2 cellular contexts compared by ENCODE assay signal in the genomic region with DNA sequence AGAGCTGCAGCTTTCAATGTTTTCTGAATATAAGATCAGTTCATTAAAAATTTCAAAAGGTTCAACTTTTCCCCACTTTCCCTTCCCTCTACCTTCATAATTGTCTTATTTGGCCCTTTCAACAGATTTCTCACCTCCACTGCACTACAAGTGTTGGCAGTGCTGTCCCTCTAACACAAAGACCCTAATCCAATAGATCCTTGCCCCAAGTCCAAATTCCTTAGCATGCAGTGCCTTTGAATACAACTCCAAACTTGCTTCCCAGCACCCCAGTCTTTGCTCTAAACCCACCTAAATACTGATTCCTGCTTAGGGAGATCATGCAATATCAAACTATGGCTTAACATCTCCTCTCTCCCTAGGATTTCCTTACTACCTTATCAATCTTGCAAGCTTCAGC.
TF ChIP-seq lines count a peak whose summit lies in the region.

No MANE protein-coding gene starts in this region.

TF ChIP-seq in K562, 482 proteins besides CTCF, POLR2A, EP300 and RAD21 (continued from another document):
- TF ChIP-seq, protein P1, sequence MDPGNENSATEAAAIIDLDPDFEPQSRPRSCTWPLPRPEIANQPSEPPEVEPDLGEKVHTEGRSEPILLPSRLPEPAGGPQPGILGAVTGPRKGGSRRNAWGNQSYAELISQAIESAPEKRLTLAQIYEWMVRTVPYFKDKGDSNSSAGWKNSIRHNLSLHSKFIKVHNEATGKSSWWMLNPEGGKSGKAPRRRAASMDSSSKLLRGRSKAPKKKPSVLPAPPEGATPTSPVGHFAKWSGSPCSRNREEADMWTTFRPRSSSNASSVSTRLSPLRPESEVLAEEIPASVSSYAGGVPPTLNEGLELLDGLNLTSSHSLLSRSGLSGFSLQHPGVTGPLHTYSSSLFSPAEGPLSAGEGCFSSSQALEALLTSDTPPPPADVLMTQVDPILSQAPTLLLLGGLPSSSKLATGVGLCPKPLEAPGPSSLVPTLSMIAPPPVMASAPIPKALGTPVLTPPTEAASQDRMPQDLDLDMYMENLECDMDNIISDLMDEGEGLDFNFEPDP (CRISPR knock-in tag; IDR thresholded peaks at IDR 0.05) = no peak
- no peak for TF ChIP-seq SRSF3 (IDR thresholded peaks at IDR 0.05; ENCODE audit: insufficient read depth, low read length)
- TF ChIP-seq, protein P2, sequence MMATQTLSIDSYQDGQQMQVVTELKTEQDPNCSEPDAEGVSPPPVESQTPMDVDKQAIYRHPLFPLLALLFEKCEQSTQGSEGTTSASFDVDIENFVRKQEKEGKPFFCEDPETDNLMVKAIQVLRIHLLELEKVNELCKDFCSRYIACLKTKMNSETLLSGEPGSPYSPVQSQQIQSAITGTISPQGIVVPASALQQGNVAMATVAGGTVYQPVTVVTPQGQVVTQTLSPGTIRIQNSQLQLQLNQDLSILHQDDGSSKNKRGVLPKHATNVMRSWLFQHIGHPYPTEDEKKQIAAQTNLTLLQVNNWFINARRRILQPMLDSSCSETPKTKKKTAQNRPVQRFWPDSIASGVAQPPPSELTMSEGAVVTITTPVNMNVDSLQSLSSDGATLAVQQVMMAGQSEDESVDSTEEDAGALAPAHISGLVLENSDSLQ (IDR thresholded peaks at IDR 0.05) = no peak
- no peak for TF ChIP-seq TAF1 (IDR thresholded peaks at IDR 0.05; ENCODE audit: control insufficient read depth, extremely low read depth, insufficient read depth, low read length, severe bottlenecking)
- no peak for TF ChIP-seq ZBTB34 (CRISPR knock-in tag; IDR thresholded peaks at IDR 0.05)
- TF ChIP-seq TRIM25 (IDR thresholded peaks at IDR 0.05; ENCODE audit: borderline replicate concordance) = no peak
- no peak for TF ChIP-seq ARHGAP35 (IDR thresholded peaks at IDR 0.05; ENCODE audit: partially characterized antibody)

TF ChIP-seq in liver, 16 proteins besides CTCF, POLR2A, EP300 and RAD21 (continued from another document):
- TF ChIP-seq REST (IDR thresholded peaks at IDR 0.05) = no peak
